ENCODE assay signal across 8 cellular contexts in the genomic region with DNA sequence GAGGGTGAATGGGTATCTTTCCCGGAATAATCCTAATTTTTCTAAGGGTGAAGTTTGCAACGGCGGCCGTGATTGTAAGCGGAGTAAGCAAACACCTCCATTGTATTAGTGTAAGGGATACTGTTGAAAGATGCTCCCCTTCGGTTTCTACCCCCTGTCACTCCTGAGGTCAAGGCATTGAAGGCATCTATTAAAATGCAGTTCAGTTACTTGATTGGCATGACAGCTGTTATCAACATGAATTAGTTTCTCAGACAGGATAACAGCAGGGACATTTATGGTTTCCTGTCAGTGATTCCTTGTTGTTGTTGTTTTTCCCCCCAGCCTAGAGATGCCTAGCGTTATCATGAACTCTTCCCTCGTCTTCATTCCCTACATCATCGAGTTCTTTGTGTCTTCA. TPM values are rescaled to one million over a fixed set of nuclear protein-coding genes. Genes with fewer than 3 reads are reported as not detected.
DNase-seq lines count a peak whose midpoint lies in the region; ATAC-seq and TF ChIP-seq lines count a peak whose summit lies in the region.

No MANE protein-coding gene starts in this region.

- TF ChIP-seq EP300 in gastroesophageal sphincter (IDR thresholded peaks at IDR 0.05) = no peak

- H3K4me3 ChIP-seq in H7 (ENCODE audit: insufficient read depth, low read depth, low read length) (peak overlapping the region; percentile 79), SJCRH30 (peak overlapping the region; percentile 73), gastroesophageal sphincter (peak overlapping the region; percentile 71 to 86), skin epidermis (peak overlapping the region; percentile 52 to 75 (median 58))

- ATAC-seq in gastroesophageal sphincter (no peak), HG03045 (IDR thresholded peaks at IDR 0.05; ENCODE audit: unreplicated experiment) (no peak), GM18517 (IDR thresholded peaks at IDR 0.05; ENCODE audit: unreplicated experiment) (no peak)

- no peak for TF ChIP-seq CTCF in gastroesophageal sphincter (IDR thresholded peaks at IDR 0.05)

- no peak for DNase-seq in H7
- DNase-seq in SJCRH30 = peak in 1 of 2 experiments; percentile 47
- no peak for DNase-seq in GM19238 (ENCODE audit: insufficient read length, low spot score)
- no peak for DNase-seq in HEK293T (ENCODE audit: extremely low spot score)

- CTCF ChIA-PET in HEK293T (lab: Yijun Ruan, JAX) = interaction anchor here (0.6 kb wide), 1 partner anchor 199 kb away, joined by 3 read pairs; no protein-coding TSS in a partner anchor

- POLR2A ChIA-PET in HEK293T (lab: Yijun Ruan, JAX) = interaction anchor here (1.1 kb wide), 1 partner anchor 9 kb away, joined by 3 read pairs; no protein-coding TSS in a partner anchor

- TF ChIP-seq POLR2A in gastroesophageal sphincter (IDR thresholded peaks at IDR 0.05) = no peak

- no peaks in the 10 kb centered on the region for H3K36me3 ChIP-seq in H7 (replicated peaks; ENCODE audit: control insufficient read depth, insufficient read depth, low read length)
- no peaks in the 10 kb centered on the region for H3K36me3 ChIP-seq in SJCRH30
- H3K36me3 ChIP-seq in gastroesophageal sphincter = no peaks in the 10 kb centered on the region

- H3K27me3 ChIP-seq in H7 (ENCODE audit: control insufficient read depth, insufficient read depth, low read length) (no peaks in the 10 kb centered on the region), SJCRH30 (no peaks in the 10 kb centered on the region), gastroesophageal sphincter (no peaks in the 10 kb centered on the region)

- WGBS in gastroesophageal sphincter (ENCODE audit: low coverage in 1 of 2), 2 donors = 33% methylated on average over 6 of the region's 9 CpGs; no CpG with 5 or more reads in 1 of the 2 donors

- H3K4me1 ChIP-seq in SJCRH30 = peaks cover 3% of the 10 kb centered on the region; the same call in 1 of the 2 replicates
- H3K4me1 ChIP-seq in gastroesophageal sphincter = peaks cover 0 to 18% (median 0%) of the 10 kb centered on the region in 3 donors

- H3K9me3 ChIP-seq in SJCRH30 (replicated peaks) (no peaks in the 10 kb centered on the region), gastroesophageal sphincter (no peaks in the 10 kb centered on the region)

- H3K27ac ChIP-seq in SJCRH30 (peak overlapping the region; percentile 85), gastroesophageal sphincter (peak overlapping the region in 2 of 4 donors; percentile 58 to 71), skin epidermis (peak overlapping the region in 16 of 21 experiments; percentile 6 to 81 (median 70))

TF ChIP-seq in HEK293T, 16 proteins besides CTCF, POLR2A, EP300 and RAD21:
- TF ChIP-seq CTBP1 (IDR thresholded peaks at IDR 0.05; ENCODE audit: borderline replicate concordance) = no peak
- no peak for TF ChIP-seq ARNT (IDR thresholded peaks at IDR 0.05)
- no peak for TF ChIP-seq SP1 (IDR thresholded peaks at IDR 0.05)
- TF ChIP-seq, protein P1, sequence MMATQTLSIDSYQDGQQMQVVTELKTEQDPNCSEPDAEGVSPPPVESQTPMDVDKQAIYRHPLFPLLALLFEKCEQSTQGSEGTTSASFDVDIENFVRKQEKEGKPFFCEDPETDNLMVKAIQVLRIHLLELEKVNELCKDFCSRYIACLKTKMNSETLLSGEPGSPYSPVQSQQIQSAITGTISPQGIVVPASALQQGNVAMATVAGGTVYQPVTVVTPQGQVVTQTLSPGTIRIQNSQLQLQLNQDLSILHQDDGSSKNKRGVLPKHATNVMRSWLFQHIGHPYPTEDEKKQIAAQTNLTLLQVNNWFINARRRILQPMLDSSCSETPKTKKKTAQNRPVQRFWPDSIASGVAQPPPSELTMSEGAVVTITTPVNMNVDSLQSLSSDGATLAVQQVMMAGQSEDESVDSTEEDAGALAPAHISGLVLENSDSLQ (IDR thresholded peaks at IDR 0.05) = no peak
- TF ChIP-seq LEF1 (IDR thresholded peaks at IDR 0.05; ENCODE audit: borderline replicate concordance) = no peak
- TF ChIP-seq SUZ12 (IDR thresholded peaks at IDR 0.05) = no peak
- TF ChIP-seq HDGF (IDR thresholded peaks at IDR 0.05; ENCODE audit: borderline replicate concordance) = no peak
- no peak for TF ChIP-seq L3MBTL2 (conservative IDR thresholded peaks at IDR 0.05)
- TF ChIP-seq BHLHE40 (IDR thresholded peaks at IDR 0.05; ENCODE audit: borderline replicate concordance) = no peak
- no peak for TF ChIP-seq TARDBP (IDR thresholded peaks at IDR 0.05)
- TF ChIP-seq FOXM1 (IDR thresholded peaks at IDR 0.05; ENCODE audit: borderline replicate concordance) = no peak
- TF ChIP-seq FOXK2 (IDR thresholded peaks at IDR 0.05) = no peak
- TF ChIP-seq ZNF384 (IDR thresholded peaks at IDR 0.05) = no peak
- no peak for TF ChIP-seq NFRKB (IDR thresholded peaks at IDR 0.05)
- TF ChIP-seq ELF4 (IDR thresholded peaks at IDR 0.05) = no peak
- no peak for TF ChIP-seq FOXA1 (IDR thresholded peaks at IDR 0.05)
TF ChIP-seq in HEK293T: peak in this region for 0.

RNA-seq across cellular contexts. Expression of gene SLC25A14, which starts 0.6 kb away (rescaled TPM):
- total RNA-seq in H7 (2014; rRNA removed; shearing (Covaris generic)) = 24.9 and 27.8 TPM in 2 replicates
- total RNA-seq in SJCRH30 (2014; rRNA removed; shearing (Covaris generic)) = 13.9 and 17.8 TPM in 2 replicates
- 10 to 100 TPM in 1 of 4 donors, 1 to 10 TPM in 3; 7.8 to 12.9 (median 8.4) TPM for total RNA-seq in gastroesophageal sphincter

RNA-seq across cellular contexts. Expression of gene GPR119, which starts 45.2 kb away (rescaled TPM):
- not detected in 2 replicates for total RNA-seq in H7 (2014; rRNA removed; shearing (Covaris generic))
- total RNA-seq in SJCRH30 (2014; rRNA removed; shearing (Covaris generic)) = not detected in 2 replicates
- total RNA-seq in gastroesophageal sphincter = not detected
